ENCODE assay signal across 27 cellular contexts in genomic region chr2:127216105-127216504, GRCh38. TPM values are rescaled to one million over a fixed set of nuclear protein-coding genes. Genes with fewer than 3 reads are reported as not detected.
"Had no signal": no experiment of that assay in that cellular context is flagged by ENCODE, and none has a peak within 500 bp of the region (broad histone marks: within the 10 kb centered on the region; RNA-seq: fewer than 3 reads in every experiment).

No MANE protein-coding gene starts in this region.

- H3K36me3 Mint-ChIP-seq: activated CD4-positive, alpha-beta memory T cell treated with anti-CD3 and anti-CD28 coated beads for 36 hours; IgD-negative memory B cell had no signal

- H3K9me3 Mint-ChIP-seq: activated CD4-positive, alpha-beta T cell treated with anti-CD3 and anti-CD28 coated beads, Interleukin-2, amount 10 ng/mL, durations not matched to agents 7 days and 5 days; activated naive CD8-positive, alpha-beta T cell treated with anti-CD3 and anti-CD28 coated beads, Interleukin-2, amount 10 ng/mL, durations not matched to agents 7 days and 5 days; activated T-helper 17 cell treated with anti-CD3 and anti-CD28 coated beads, Interleukin-2, amount 50 U/mL, for 72 hours had no signal

- H3K9me3 ChIP-seq: adrenal gland, SK-N-SH had no signal

- H3K36me3 ChIP-seq: adrenal gland, breast epithelium had no signal

- H3K4me3 ChIP-seq: adrenal gland, breast epithelium had no signal

- ATAC-seq: activated T-cell treated with anti-CD3 and anti-CD28 coated beads, Interleukin-2, amount 50 U/mL, for 4 hours had no signal

- H3K9me2 ChIP-seq: SK-N-SH had no signal

- DNase-seq: activated CD4-positive, alpha-beta memory T cell treated with anti-CD3 and anti-CD28 coated beads for 36 hours; activated CD4-positive, alpha-beta T cell treated with anti-CD3 and anti-CD28 coated beads, Interleukin-2, amount 10 ng/mL, durations not matched to agents 7 days and 5 days; activated CD4-positive, CD25-positive, alpha-beta regulatory T cell; activated CD8-positive, alpha-beta memory T cell treated with anti-CD3 and anti-CD28 coated beads for 24 hours; activated gamma-delta T cell treated with Interleukin-2 at 50 U/mL for 16 hours; activated naive CD4-positive, alpha-beta T cell treated with anti-CD3 and anti-CD28 coated beads, Interleukin-2, amount 50 U/mL, for 16 hours; activated naive CD8-positive, alpha-beta T cell treated with anti-CD3 and anti-CD28 coated beads, Interleukin-2, amount 10 ng/mL, durations not matched to agents 7 days and 5 days; activated T-cell treated with anti-CD3 and anti-CD28 coated beads, Interleukin-2, amount 50 U/mL, for 4 hours; adrenal gland; anterior cingulate cortex; central memory CD4-positive, alpha-beta T cell; KG1; NCI-H1092; NCI-H1417; NCI-H1694 treated with DMSO at 0.1 percent for 48 hours; NCI-H2029 treated with DMSO at 0.1 percent for 48 hours; NCI-H510A treated with DMSO at 0.1 percent for 48 hours; NCI-H69; NK-92 treated with Interleukin-12 subunit alpha and Interleukin-12 subunit beta, amount 100 ng/mL, for 24 hours; OCI-M1; SK-N-SH; T-helper 1 cell had no signal

- H3K27ac ChIP-seq: adrenal gland, breast epithelium, VCaP had no signal

- H3K27ac Mint-ChIP-seq: activated CD4-positive, alpha-beta memory T cell treated with anti-CD3 and anti-CD28 coated beads for 36 hours; activated CD4-positive, alpha-beta T cell treated with anti-CD3 and anti-CD28 coated beads, Interleukin-2, amount 10 ng/mL, durations not matched to agents 7 days and 5 days; activated naive CD8-positive, alpha-beta T cell treated with anti-CD3 and anti-CD28 coated beads, Interleukin-2, amount 10 ng/mL, durations not matched to agents 7 days and 5 days; activated T-helper 17 cell treated with anti-CD3 and anti-CD28 coated beads, Interleukin-2, amount 50 U/mL, for 72 hours; IgD-negative memory B cell had no signal

- H3K4me3 Mint-ChIP-seq: activated CD4-positive, alpha-beta memory T cell treated with anti-CD3 and anti-CD28 coated beads for 36 hours; activated CD4-positive, alpha-beta T cell treated with anti-CD3 and anti-CD28 coated beads, Interleukin-2, amount 10 ng/mL, durations not matched to agents 7 days and 5 days; activated naive CD8-positive, alpha-beta T cell treated with anti-CD3 and anti-CD28 coated beads, Interleukin-2, amount 10 ng/mL, durations not matched to agents 7 days and 5 days; activated T-cell treated with anti-CD3 and anti-CD28 coated beads, Interleukin-2, amount 50 U/mL, for 4 hours; activated T-helper 17 cell treated with anti-CD3 and anti-CD28 coated beads, Interleukin-2, amount 50 U/mL, for 72 hours; IgD-negative memory B cell had no signal

- H3K4me2 ChIP-seq: SK-N-SH had no signal

RNA-seq across cellular contexts. Expression of gene CYP27C1, which starts 4.0 kb away (rescaled TPM):
- total RNA-seq: activated CD4-positive, alpha-beta memory T cell treated with anti-CD3 and anti-CD28 coated beads for 36 hours; activated CD4-positive, alpha-beta T cell treated with anti-CD3 and anti-CD28 coated beads, Interleukin-2, amount 10 ng/mL, durations not matched to agents 7 days and 5 days; activated naive CD8-positive, alpha-beta T cell treated with anti-CD3 and anti-CD28 coated beads, Interleukin-2, amount 10 ng/mL, durations not matched to agents 7 days and 5 days; activated T-cell treated with anti-CD3 and anti-CD28 coated beads, Interleukin-2, amount 50 U/mL, for 4 hours; activated T-helper 17 cell treated with anti-CD3 and anti-CD28 coated beads, Interleukin-2, amount 50 U/mL, for 72 hours; T-helper 2 cell treated with Interferon-gamma antibody and Interleukin-4, amounts not matched to agents 100 ng/mL and 5 ng/mL, for 36 hours had no signal
- polyA plus RNA-seq: IgD-negative memory B cell, SK-N-SH had no signal
